In genomic region chr22:41315586-41315985, GRCh38 we compare ENCODE assay signal across 2 cellular contexts.
TF ChIP-seq lines count a peak whose summit lies in the region.

No MANE protein-coding gene starts in this region.

TF ChIP-seq in GM12878, 131 proteins besides CTCF, POLR2A, EP300 and RAD21:
- TF ChIP-seq CBFB (IDR thresholded peaks at IDR 0.05; ENCODE audit: low read depth) (no peak), ZNF217 (IDR thresholded peaks at IDR 0.05) (no peak), SRF (IDR thresholded peaks at IDR 0.05; ENCODE audit: low read depth in 2 of 2, low read length in 2 of 2) (no peak), CEBPZ (IDR thresholded peaks at IDR 0.05; ENCODE audit: low read depth, low read length) (no peak), RB1 (IDR thresholded peaks at IDR 0.05; ENCODE audit: borderline replicate concordance) (no peak)

TF ChIP-seq in GM23338, 12 proteins besides CTCF, POLR2A, EP300 and RAD21:
- no peak for TF ChIP-seq STAT1 (IDR thresholded peaks at IDR 0.05; ENCODE audit: unreplicated experiment)
TF ChIP-seq in GM23338: peak in this region for 0.
